ENCODE assay signal across 26 cellular contexts in the genomic region with DNA sequence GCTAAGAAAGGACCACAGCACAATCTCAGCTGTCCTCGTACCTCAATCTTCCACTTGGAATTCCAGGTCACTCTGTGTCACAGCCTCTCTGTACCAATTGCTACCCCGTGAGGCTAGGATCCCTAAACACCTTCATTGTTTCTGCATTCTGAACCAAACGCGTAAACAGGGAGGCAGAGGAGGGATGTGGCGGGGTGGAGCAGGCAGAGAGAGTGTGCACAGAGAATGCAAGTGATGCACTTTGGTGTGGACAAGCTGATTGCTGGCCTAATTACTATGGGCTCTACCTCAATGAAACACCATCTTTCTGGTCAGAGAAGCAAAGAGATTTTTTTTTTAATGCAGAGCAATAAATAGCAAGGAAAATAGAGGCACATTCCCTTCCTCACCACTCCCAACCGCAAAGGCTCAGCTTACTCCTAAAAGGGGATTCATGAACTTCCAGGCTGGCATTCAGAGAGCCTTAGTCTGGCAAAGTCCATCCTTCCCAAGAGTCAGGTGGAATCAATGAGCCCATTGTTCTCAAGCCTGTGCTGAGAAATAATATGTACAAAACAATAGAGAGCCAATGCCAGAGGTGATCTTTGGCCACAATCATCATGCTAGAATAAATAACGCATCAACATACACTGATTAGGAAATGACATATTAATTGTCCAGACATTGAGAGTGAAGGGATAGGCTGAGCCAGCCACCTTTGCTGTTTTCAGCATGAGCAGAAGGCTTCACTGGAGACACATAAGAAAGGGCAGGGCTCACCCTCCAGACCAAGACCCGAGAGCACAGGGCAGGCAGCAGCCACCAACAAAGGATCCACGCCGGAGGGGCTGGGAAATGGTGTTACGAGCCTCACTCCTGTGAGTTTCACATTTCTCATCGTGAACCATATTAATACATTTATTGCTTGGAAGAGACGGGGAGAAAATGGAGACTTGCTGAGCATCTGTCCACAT.
A peak's percentile ranks its signal among the peaks of the same experiment; 100 is the strongest.
DNase-seq lines count a peak whose midpoint lies in the region; ATAC-seq and TF ChIP-seq lines count a peak whose summit lies in the region.
"Had no signal": no experiment of that assay in that cellular context is flagged by ENCODE, and none has a peak within 500 bp of the region (broad histone marks: within the 10 kb centered on the region; RNA-seq: fewer than 3 reads in every experiment).

No MANE protein-coding gene starts in this region.

- no peaks in the 10 kb centered on the region; the same call in 2 of the 3 replicates for H3K9me3 Mint-ChIP-seq in GM23338
- H3K9me3 Mint-ChIP-seq in activated naive CD8-positive, alpha-beta T cell treated with anti-CD3 and anti-CD28 coated beads for 36 hours, result no peaks in the 10 kb centered on the region
- H3K9me3 Mint-ChIP-seq: CD4-positive, alpha-beta T cell; stimulated activated effector memory CD8-positive, alpha-beta T cell treated with anti-CD3 and anti-CD28 coated beads, Interleukin-12 subunit alpha, Interleukin-12 subunit beta, amount 100 ng/mL, for 72 hours had no signal

- intact Hi-C loops in esophagus muscularis mucosa (cut with DNase I), result no loop called here
- intact Hi-C loops in prostate gland (cut with DNase I), result no loop called here

- no peak for DNase-seq in GM23338 (ENCODE audit: low spot score)
- DNase-seq in NCI-H526 treated with DMSO at 0.1 percent for 48 hours (lab: John Stamatoyannopoulos, UW), result peak; percentile 63
- peak; percentile 68 for DNase-seq in esophagus muscularis mucosa (ENCODE audit: extremely low spot score)
- DNase-seq in prostate gland (ENCODE audit: low spot score), result peak; percentile 47
- no peak for DNase-seq in activated naive CD8-positive, alpha-beta T cell treated with anti-CD3 and anti-CD28 coated beads for 36 hours
- no peak for DNase-seq in activated naive CD4-positive, alpha-beta T cell treated with Interleukin-2 at 50 U/mL for 16 hours
- DNase-seq in OCI-M2 (lab: John Stamatoyannopoulos, UW; ENCODE audit: unreplicated experiment), result no peak
- DNase-seq: activated CD4-positive, alpha-beta memory T cell treated with anti-CD3 and anti-CD28 coated beads for 36 hours; activated CD4-positive, CD25-positive, alpha-beta regulatory T cell; activated effector memory CD4-positive, alpha-beta T cell treated with anti-CD3 and anti-CD28 coated beads, Interleukin-2, amount 50 U/mL, for 16 hours; activated T-cell treated with anti-CD3 and anti-CD28 coated beads for 4 hours; CD4-positive, alpha-beta T cell; cortex of kidney; GDM1; HFFc6; Kasumi-1; left cardiac atrium; NCI-H1092 treated with DMSO at 0.1 percent for 48 hours; NCI-H2081 treated with DMSO at 0.1 percent for 48 hours; NCI-H446 treated with DMSO at 0.1 percent for 48 hours; posterior cingulate gyrus; stimulated activated CD4-positive, alpha-beta T cell treated with anti-CD3 and anti-CD28 coated beads, Interleukin-1b, Interleukin-23, amount 100 ng/mL, for 48 hours had no signal

- TF ChIP-seq POLR2A in esophagus muscularis mucosa (IDR thresholded peaks at IDR 0.05; ENCODE audit: low read depth) (no peak), prostate gland (IDR thresholded peaks at IDR 0.05) (no peak)

- no peak for TF ChIP-seq EP300 in esophagus muscularis mucosa (IDR thresholded peaks at IDR 0.05)

- H2AFZ ChIP-seq in GM23338, result 0 out of 2 replicates have a peak overlapping the region, but pooled peaks have one; percentile 52

- H3K4me3 Mint-ChIP-seq in GM23338, result no peak overlapping the region
- H3K4me3 Mint-ChIP-seq in activated naive CD8-positive, alpha-beta T cell treated with anti-CD3 and anti-CD28 coated beads for 36 hours, result no peak overlapping the region
- H3K4me3 Mint-ChIP-seq: activated CD4-positive, alpha-beta memory T cell treated with anti-CD3 and anti-CD28 coated beads for 36 hours; CD4-positive, alpha-beta T cell; HFFc6; stimulated activated effector memory CD8-positive, alpha-beta T cell treated with anti-CD3 and anti-CD28 coated beads, Interleukin-12 subunit alpha, Interleukin-12 subunit beta, amount 100 ng/mL, for 72 hours had no signal

- ATAC-seq in GM23338 (no peak), GM18909 (IDR thresholded peaks at IDR 0.05; ENCODE audit: poor library complexity, unreplicated experiment) (no peak)
- ATAC-seq: SK-N-SH treated with all-trans-retinoic acid at 6 μM for 48 hours; stimulated activated effector memory CD8-positive, alpha-beta T cell treated with anti-CD3 and anti-CD28 coated beads, Interleukin-12 subunit alpha, Interleukin-12 subunit beta, amount 100 ng/mL, for 72 hours had no signal

- no peaks in the 10 kb centered on the region for H3K4me1 Mint-ChIP-seq in GM23338
- H3K4me1 Mint-ChIP-seq in activated naive CD8-positive, alpha-beta T cell treated with anti-CD3 and anti-CD28 coated beads for 36 hours, result no peaks in the 10 kb centered on the region
- H3K4me1 Mint-ChIP-seq: stimulated activated effector memory CD8-positive, alpha-beta T cell treated with anti-CD3 and anti-CD28 coated beads, Interleukin-12 subunit alpha, Interleukin-12 subunit beta, amount 100 ng/mL, for 72 hours had no signal

- H3K36me3 Mint-ChIP-seq in GM23338 (ENCODE audit: low read depth), result no peaks in the 10 kb centered on the region
- no peaks in the 10 kb centered on the region for H3K36me3 Mint-ChIP-seq in activated naive CD8-positive, alpha-beta T cell treated with anti-CD3 and anti-CD28 coated beads for 36 hours
- H3K36me3 Mint-ChIP-seq: activated CD4-positive, alpha-beta memory T cell treated with anti-CD3 and anti-CD28 coated beads for 36 hours; stimulated activated effector memory CD8-positive, alpha-beta T cell treated with anti-CD3 and anti-CD28 coated beads, Interleukin-12 subunit alpha, Interleukin-12 subunit beta, amount 100 ng/mL, for 72 hours had no signal

- H3K36me3 ChIP-seq in GM23338 (ENCODE audit: insufficient read depth) (no peaks in the 10 kb centered on the region), esophagus muscularis mucosa (no peaks in the 10 kb centered on the region), prostate gland (no peaks in the 10 kb centered on the region)
- H3K36me3 ChIP-seq: suprapubic skin had no signal

- H3K4me3 ChIP-seq in GM23338 (no peak overlapping the region), esophagus muscularis mucosa (no peak overlapping the region), prostate gland (no peak overlapping the region)
- H3K4me3 ChIP-seq: suprapubic skin had no signal

- H3K79me2 ChIP-seq in GM23338 (replicated peaks; ENCODE audit: insufficient read depth), result no peaks in the 10 kb centered on the region

- H3K4me1 ChIP-seq in GM23338 (ENCODE audit: insufficient read depth) (no peaks in the 10 kb centered on the region), esophagus muscularis mucosa (no peaks in the 10 kb centered on the region), prostate gland (replicated peaks) (no peaks in the 10 kb centered on the region)
- H3K4me1 ChIP-seq: suprapubic skin had no signal

- peaks cover 4% of the 10 kb centered on the region for H3K27me3 Mint-ChIP-seq in GM23338 (ENCODE audit: insufficient read depth, low read depth, poor library complexity)
- H3K27me3 Mint-ChIP-seq in activated naive CD8-positive, alpha-beta T cell treated with anti-CD3 and anti-CD28 coated beads for 36 hours, result no peaks in the 10 kb centered on the region
- H3K27me3 Mint-ChIP-seq: CD4-positive, alpha-beta T cell had no signal

- H3F3A ChIP-seq in GM23338 (replicated peaks; ENCODE audit: low read depth), result no peaks in the 10 kb centered on the region

- 88% methylated on average over 13 of the region's 13 CpGs for WGBS in esophagus muscularis mucosa
- 65% methylated on average over 13 of the region's 13 CpGs for WGBS in prostate gland

- peaks cover 6% of the 10 kb centered on the region; the same call in 1 of the 2 replicates for H3K9me2 ChIP-seq in GM23338 (ENCODE audit: insufficient read depth)

- H4K20me1 ChIP-seq in GM23338 (replicated peaks; ENCODE audit: insufficient read depth), result no peaks in the 10 kb centered on the region

- no peak overlapping the region for H3K27ac Mint-ChIP-seq in GM23338
- H3K27ac Mint-ChIP-seq in activated naive CD8-positive, alpha-beta T cell treated with anti-CD3 and anti-CD28 coated beads for 36 hours, result no peak overlapping the region
- H3K27ac Mint-ChIP-seq: activated CD4-positive, alpha-beta memory T cell treated with anti-CD3 and anti-CD28 coated beads for 36 hours; CD4-positive, alpha-beta T cell; HFFc6; stimulated activated effector memory CD8-positive, alpha-beta T cell treated with anti-CD3 and anti-CD28 coated beads, Interleukin-12 subunit alpha, Interleukin-12 subunit beta, amount 100 ng/mL, for 72 hours had no signal

- H3K27ac ChIP-seq in GM23338 (ENCODE audit: low read depth), result no peak overlapping the region
- no peak overlapping the region for H3K27ac ChIP-seq in esophagus muscularis mucosa (replicated peaks in 1 of 4)
- H3K27ac ChIP-seq in prostate gland, result no peak overlapping the region
- H3K27ac ChIP-seq: suprapubic skin had no signal

- TF ChIP-seq CTCF in GM23338 (conservative IDR thresholded peaks at IDR 0.05; ENCODE audit: low read depth in 2 of 2) (no peak), esophagus muscularis mucosa (IDR thresholded peaks at IDR 0.05) (no peak), prostate gland (IDR thresholded peaks at IDR 0.05) (no peak)

- H3K27me3 ChIP-seq in GM23338 (ENCODE audit: insufficient read depth), result no peaks in the 10 kb centered on the region
- no peaks in the 10 kb centered on the region for H3K27me3 ChIP-seq in esophagus muscularis mucosa
- H3K27me3 ChIP-seq in prostate gland (replicated peaks; ENCODE audit: insufficient read depth), result no peaks in the 10 kb centered on the region
- H3K27me3 ChIP-seq: suprapubic skin had no signal

- no peak overlapping the region for H3K4me2 ChIP-seq in GM23338

- peaks cover 0 to 10% (median 0%) of the 10 kb centered on the region in 4 donors for H3K9me3 ChIP-seq in esophagus muscularis mucosa
- H3K9me3 ChIP-seq in prostate gland, result no peaks in the 10 kb centered on the region
- H3K9me3 ChIP-seq: suprapubic skin had no signal

TF ChIP-seq in GM23338, 12 proteins besides CTCF, POLR2A, EP300 and RAD21:
- no peak for TF ChIP-seq JUNB (IDR thresholded peaks at IDR 0.05; ENCODE audit: unreplicated experiment)
- TF ChIP-seq ZNF114 (CRISPR knock-in tag; IDR thresholded peaks at IDR 0.05), result no peak
- TF ChIP-seq, protein P1, sequence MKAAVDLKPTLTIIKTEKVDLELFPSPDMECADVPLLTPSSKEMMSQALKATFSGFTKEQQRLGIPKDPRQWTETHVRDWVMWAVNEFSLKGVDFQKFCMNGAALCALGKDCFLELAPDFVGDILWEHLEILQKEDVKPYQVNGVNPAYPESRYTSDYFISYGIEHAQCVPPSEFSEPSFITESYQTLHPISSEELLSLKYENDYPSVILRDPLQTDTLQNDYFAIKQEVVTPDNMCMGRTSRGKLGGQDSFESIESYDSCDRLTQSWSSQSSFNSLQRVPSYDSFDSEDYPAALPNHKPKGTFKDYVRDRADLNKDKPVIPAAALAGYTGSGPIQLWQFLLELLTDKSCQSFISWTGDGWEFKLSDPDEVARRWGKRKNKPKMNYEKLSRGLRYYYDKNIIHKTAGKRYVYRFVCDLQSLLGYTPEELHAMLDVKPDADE (IDR thresholded peaks at IDR 0.05), result no peak
- TF ChIP-seq NANOG (IDR thresholded peaks at IDR 0.05; ENCODE audit: borderline replicate concordance), result no peak
- TF ChIP-seq STAT1 (IDR thresholded peaks at IDR 0.05; ENCODE audit: unreplicated experiment), result no peak
- TF ChIP-seq POLR2AphosphoS5 (IDR thresholded peaks at IDR 0.05; ENCODE audit: low read depth), result no peak

Comparison
In these comparisons a context has a peak if more than half of its experiments do, and no peak if none do; other contexts are left out.
1. DNase-seq: peak in NCI-H526 treated with DMSO at 0.1 percent for 48 hours (single experiment), esophagus muscularis mucosa (single experiment) and prostate gland (single experiment); none in GM23338 (single experiment), activated naive CD8-positive, alpha-beta T cell treated with anti-CD3 and anti-CD28 coated beads for 36 hours (single experiment), activated naive CD4-positive, alpha-beta T cell treated with Interleukin-2 at 50 U/mL for 16 hours (single experiment) and OCI-M2 (single experiment).